21 cellular contexts compared by ENCODE assay signal in genomic region chr7:97167749-97168148, GRCh38. TPM values are rescaled to one million over a fixed set of nuclear protein-coding genes. Genes with fewer than 3 reads are reported as not detected.
DNase-seq lines count a peak whose midpoint lies in the region; ATAC-seq and TF ChIP-seq lines count a peak whose summit lies in the region.
"Had no signal": no experiment of that assay in that cellular context is flagged by ENCODE, and none has a peak within 500 bp of the region (broad histone marks: within the 10 kb centered on the region; RNA-seq: fewer than 3 reads in every experiment).

No MANE protein-coding gene starts in this region.

- H3K27me3 Mint-ChIP-seq in activated CD8-positive, alpha-beta T cell treated with anti-CD3 and anti-CD28 coated beads for 36 hours: no peaks in the 10 kb centered on the region
- no peaks in the 10 kb centered on the region for H3K27me3 Mint-ChIP-seq in activated CD8-positive, alpha-beta T cell treated with anti-CD3 and anti-CD28 coated beads, Interleukin-2, amount 10 ng/mL, durations not matched to agents 7 days and 5 days (ENCODE audit: low read depth)
- H3K27me3 Mint-ChIP-seq in MCF 10A (ENCODE audit: insufficient read depth, unreplicated experiment): no peaks in the 10 kb centered on the region
- H3K27me3 Mint-ChIP-seq in activated T-helper 17 cell treated with anti-CD3 and anti-CD28 coated beads, Interleukin-2, amount 50 U/mL, for 72 hours: no peaks in the 10 kb centered on the region
- no peaks in the 10 kb centered on the region for H3K27me3 Mint-ChIP-seq in stimulated activated naive B cell treated with anti-CD40 and anti-IgM and Interleukin-4, amounts not matched to agents 10 μg/mL and 1 μg/mL and 100 μg/mL, for 72 hours
- H3K27me3 Mint-ChIP-seq: CD4-positive, CD25-positive, alpha-beta regulatory T cell had no signal

- no peaks in the 10 kb centered on the region for H3K4me1 ChIP-seq in breast epithelium
- H3K4me1 ChIP-seq: BLaER1, SJSA1 had no signal

- no peak overlapping the region for H3K27ac ChIP-seq in breast epithelium
- H3K27ac ChIP-seq: BLaER1, GM23248, PC-9, SJSA1 had no signal

- no peaks in the 10 kb centered on the region for H3K36me3 ChIP-seq in breast epithelium
- H3K36me3 ChIP-seq: SJSA1 had no signal

- peaks cover 46% of the 10 kb centered on the region for H3K36me3 Mint-ChIP-seq in activated CD8-positive, alpha-beta T cell treated with anti-CD3 and anti-CD28 coated beads for 36 hours (ENCODE audit: low read depth)
- peaks cover 41% of the 10 kb centered on the region for H3K36me3 Mint-ChIP-seq in activated CD8-positive, alpha-beta T cell treated with anti-CD3 and anti-CD28 coated beads, Interleukin-2, amount 10 ng/mL, durations not matched to agents 7 days and 5 days (ENCODE audit: low read depth)
- H3K36me3 Mint-ChIP-seq in MCF 10A (ENCODE audit: insufficient read depth, unreplicated experiment): no peaks in the 10 kb centered on the region
- peaks cover 59% of the 10 kb centered on the region for H3K36me3 Mint-ChIP-seq in activated T-helper 17 cell treated with anti-CD3 and anti-CD28 coated beads, Interleukin-2, amount 50 U/mL, for 72 hours (ENCODE audit: low read depth)
- H3K36me3 Mint-ChIP-seq in stimulated activated naive B cell treated with anti-CD40 and anti-IgM and Interleukin-4, amounts not matched to agents 10 μg/mL and 1 μg/mL and 100 μg/mL, for 72 hours: peaks cover 31 to 41% of the 10 kb centered on the region in 2 donors

- peaks cover 23% of the 10 kb centered on the region for H3K4me1 Mint-ChIP-seq in activated CD8-positive, alpha-beta T cell treated with anti-CD3 and anti-CD28 coated beads for 36 hours (ENCODE audit: low read depth)
- peaks cover 7% of the 10 kb centered on the region for H3K4me1 Mint-ChIP-seq in activated CD8-positive, alpha-beta T cell treated with anti-CD3 and anti-CD28 coated beads, Interleukin-2, amount 10 ng/mL, durations not matched to agents 7 days and 5 days (ENCODE audit: low read depth)
- peaks cover 8% of the 10 kb centered on the region for H3K4me1 Mint-ChIP-seq in MCF 10A (ENCODE audit: insufficient read depth, unreplicated experiment)
- peaks cover 17% of the 10 kb centered on the region for H3K4me1 Mint-ChIP-seq in activated T-helper 17 cell treated with anti-CD3 and anti-CD28 coated beads, Interleukin-2, amount 50 U/mL, for 72 hours
- peaks cover 3 to 23% of the 10 kb centered on the region in 2 donors for H3K4me1 Mint-ChIP-seq in stimulated activated naive B cell treated with anti-CD40 and anti-IgM and Interleukin-4, amounts not matched to agents 10 μg/mL and 1 μg/mL and 100 μg/mL, for 72 hours

- in situ Hi-C loops in GM13976 (cut with MboI; ENCODE audit: low sequenced_read_pairs, unreplicated experiment): no loop called here

- no peaks in the 10 kb centered on the region for H3K9me3 ChIP-seq in breast epithelium
- H3K9me3 ChIP-seq: SJSA1 had no signal

- BruUV-seq in MCF 10A (replicated peaks; lab: Mats Ljungman, UMichigan): no TSS peak

- no peak for DNase-seq in activated CD8-positive, alpha-beta T cell treated with anti-CD3 and anti-CD28 coated beads for 36 hours
- no peak for DNase-seq in activated CD8-positive, alpha-beta T cell treated with anti-CD3 and anti-CD28 coated beads, Interleukin-2, amount 10 ng/mL, durations not matched to agents 7 days and 5 days
- no peak for DNase-seq in MCF 10A (ENCODE audit: unreplicated experiment)
- DNase-seq in breast epithelium (ENCODE audit: low spot score in 2 of 2): no peak
- DNase-seq in stimulated activated naive B cell treated with anti-CD40 and anti-IgM and Interleukin-4, amounts not matched to agents 10 μg/mL and 1 μg/mL and 100 μg/mL, for 72 hours: no peak
- no peak for DNase-seq in DMS79 (lab: John Stamatoyannopoulos, UW)
- no peak for DNase-seq in GM13976 (ENCODE audit: low spot score)
- DNase-seq: DMS153, GM23248, HCEC 1CT, KG1, MM.1S, NCI-H2029, NCI-H2227 treated with DMSO at 0.1 percent for 48 hours, NCI-H526 treated with DMSO at 0.1 percent for 48 hours, PC-9, Right ventricle myocardium superior had no signal

- no peak for ATAC-seq in activated CD8-positive, alpha-beta T cell treated with anti-CD3 and anti-CD28 coated beads for 36 hours
- no peak for ATAC-seq in activated CD8-positive, alpha-beta T cell treated with anti-CD3 and anti-CD28 coated beads, Interleukin-2, amount 10 ng/mL, durations not matched to agents 7 days and 5 days
- ATAC-seq in activated T-helper 17 cell treated with anti-CD3 and anti-CD28 coated beads, Interleukin-2, amount 50 U/mL, for 72 hours (replicated peaks): no peak
- ATAC-seq in stimulated activated naive B cell treated with anti-CD40 and anti-IgM and Interleukin-4, amounts not matched to agents 10 μg/mL and 1 μg/mL and 100 μg/mL, for 72 hours (replicated peaks): no peak

- TF ChIP-seq POLR2A in breast epithelium (IDR thresholded peaks at IDR 0.05): no peak

- no peak overlapping the region for H3K4me3 Mint-ChIP-seq in activated CD8-positive, alpha-beta T cell treated with anti-CD3 and anti-CD28 coated beads for 36 hours
- no peak overlapping the region for H3K4me3 Mint-ChIP-seq in activated CD8-positive, alpha-beta T cell treated with anti-CD3 and anti-CD28 coated beads, Interleukin-2, amount 10 ng/mL, durations not matched to agents 7 days and 5 days
- H3K4me3 Mint-ChIP-seq in MCF 10A (ENCODE audit: unreplicated experiment): no peak overlapping the region
- peak overlapping the region; percentile 50 for H3K4me3 Mint-ChIP-seq in activated T-helper 17 cell treated with anti-CD3 and anti-CD28 coated beads, Interleukin-2, amount 50 U/mL, for 72 hours
- no peak overlapping the region for H3K4me3 Mint-ChIP-seq in stimulated activated naive B cell treated with anti-CD40 and anti-IgM and Interleukin-4, amounts not matched to agents 10 μg/mL and 1 μg/mL and 100 μg/mL, for 72 hours
- H3K4me3 Mint-ChIP-seq: CD4-positive, CD25-positive, alpha-beta regulatory T cell had no signal

- no peak for TF ChIP-seq CTCF in activated CD8-positive, alpha-beta T cell treated with anti-CD3 and anti-CD28 coated beads for 36 hours (IDR thresholded peaks at IDR 0.05)
- TF ChIP-seq CTCF in MCF 10A (IDR thresholded peaks at IDR 0.05; ENCODE audit: unreplicated experiment) (no peak), breast epithelium (IDR thresholded peaks at IDR 0.05) (no peak), GM13976 (IDR thresholded peaks at IDR 0.05; ENCODE audit: borderline replicate concordance, control extremely low read depth, extremely low read depth, insufficient read depth, missing control alignments) (no peak)

- no peaks in the 10 kb centered on the region for H3K27me3 ChIP-seq in breast epithelium
- H3K27me3 ChIP-seq: BLaER1, SJSA1 had no signal

- H3K27ac Mint-ChIP-seq in activated CD8-positive, alpha-beta T cell treated with anti-CD3 and anti-CD28 coated beads for 36 hours: peak overlapping the region; percentile 73
- H3K27ac Mint-ChIP-seq in activated CD8-positive, alpha-beta T cell treated with anti-CD3 and anti-CD28 coated beads, Interleukin-2, amount 10 ng/mL, durations not matched to agents 7 days and 5 days: no peak overlapping the region
- peak overlapping the region; percentile 42 for H3K27ac Mint-ChIP-seq in MCF 10A (ENCODE audit: low read depth, unreplicated experiment)
- peak overlapping the region; percentile 74 for H3K27ac Mint-ChIP-seq in activated T-helper 17 cell treated with anti-CD3 and anti-CD28 coated beads, Interleukin-2, amount 50 U/mL, for 72 hours
- peak overlapping the region; percentile 31 for H3K27ac Mint-ChIP-seq in stimulated activated naive B cell treated with anti-CD40 and anti-IgM and Interleukin-4, amounts not matched to agents 10 μg/mL and 1 μg/mL and 100 μg/mL, for 72 hours
- H3K27ac Mint-ChIP-seq: CD4-positive, CD25-positive, alpha-beta regulatory T cell had no signal

- H3K4me3 ChIP-seq in breast epithelium: no peak overlapping the region
- H3K4me3 ChIP-seq: BLaER1, GM23248, PC-9, SJSA1 had no signal

- intact Hi-C loops in activated CD8-positive, alpha-beta T cell treated with anti-CD3 and anti-CD28 coated beads for 36 hours (cut with micrococcal nuclease): no loop called here
- intact Hi-C loops in MCF 10A (cut with micrococcal nuclease): no loop called here
- intact Hi-C loops in breast epithelium (cut with DNase I; ENCODE audit: low total_unique reads): no loop called here

- H3K9me3 Mint-ChIP-seq in activated CD8-positive, alpha-beta T cell treated with anti-CD3 and anti-CD28 coated beads for 36 hours: peaks cover 19% of the 10 kb centered on the region
- peaks cover 29% of the 10 kb centered on the region for H3K9me3 Mint-ChIP-seq in activated CD8-positive, alpha-beta T cell treated with anti-CD3 and anti-CD28 coated beads, Interleukin-2, amount 10 ng/mL, durations not matched to agents 7 days and 5 days (ENCODE audit: insufficient read depth)
- no peaks in the 10 kb centered on the region for H3K9me3 Mint-ChIP-seq in MCF 10A (ENCODE audit: unreplicated experiment)
- H3K9me3 Mint-ChIP-seq in activated T-helper 17 cell treated with anti-CD3 and anti-CD28 coated beads, Interleukin-2, amount 50 U/mL, for 72 hours: peaks cover 6% of the 10 kb centered on the region
- peaks cover 10 to 11% of the 10 kb centered on the region in 2 donors for H3K9me3 Mint-ChIP-seq in stimulated activated naive B cell treated with anti-CD40 and anti-IgM and Interleukin-4, amounts not matched to agents 10 μg/mL and 1 μg/mL and 100 μg/mL, for 72 hours

- CTCF ChIA-PET in activated CD8-positive, alpha-beta T cell treated with anti-CD3 and anti-CD28 coated beads for 36 hours (lab: Charles Lee): no interaction called here
- CTCF ChIA-PET in activated CD8-positive, alpha-beta T cell treated with anti-CD3 and anti-CD28 coated beads, Interleukin-2, amount 10 ng/mL, durations not matched to agents 7 days and 5 days (lab: Charles Lee): interaction anchor here (0.6 kb wide), 1 partner anchor 49 kb away, joined by 3 read pairs; no protein-coding TSS in a partner anchor
- CTCF ChIA-PET in MCF 10A (lab: Yijun Ruan, JAX): interaction anchor here (0.5 to 1.3 kb wide), 6 partner anchors 11 to 988 kb away, joined by 3 to 5 read pairs (median 4); no protein-coding TSS in a partner anchor

- POLR2A ChIA-PET in activated CD8-positive, alpha-beta T cell treated with anti-CD3 and anti-CD28 coated beads for 36 hours (lab: Charles Lee): no interaction called here
- POLR2A ChIA-PET in activated CD8-positive, alpha-beta T cell treated with anti-CD3 and anti-CD28 coated beads, Interleukin-2, amount 10 ng/mL, durations not matched to agents 7 days and 5 days (lab: Charles Lee): no interaction called here
- POLR2A ChIA-PET in MCF 10A (lab: Yijun Ruan, JAX): interaction anchor here (1.1 kb wide), 1 partner anchor 50 kb away, joined by 3 read pairs; no protein-coding TSS in a partner anchor

RNA-seq across cellular contexts. Expression of gene SDHAF3, which starts 50.3 kb away (rescaled TPM):
- total RNA-seq in activated CD8-positive, alpha-beta T cell treated with anti-CD3 and anti-CD28 coated beads for 36 hours: 10 to 100 TPM; 41.1 to 43.0 TPM
- total RNA-seq in activated CD8-positive, alpha-beta T cell treated with anti-CD3 and anti-CD28 coated beads, Interleukin-2, amount 10 ng/mL, durations not matched to agents 7 days and 5 days: 10 to 100 TPM; 21.0 to 24.2 TPM
- total RNA-seq in MCF 10A (2022) (6.7 and 12.3 TPM in 2 replicates), breast epithelium (10 to 100 TPM in 1 of 3 donors, 1 to 10 TPM in 2; 4.3 to 12.3 (median 8.5) TPM)
- 10 to 100 TPM; 17.8 to 23.5 TPM for total RNA-seq in activated T-helper 17 cell treated with anti-CD3 and anti-CD28 coated beads, Interleukin-2, amount 50 U/mL, for 72 hours
